ENCODE assay signal across 1 cellular context in the genomic region with DNA sequence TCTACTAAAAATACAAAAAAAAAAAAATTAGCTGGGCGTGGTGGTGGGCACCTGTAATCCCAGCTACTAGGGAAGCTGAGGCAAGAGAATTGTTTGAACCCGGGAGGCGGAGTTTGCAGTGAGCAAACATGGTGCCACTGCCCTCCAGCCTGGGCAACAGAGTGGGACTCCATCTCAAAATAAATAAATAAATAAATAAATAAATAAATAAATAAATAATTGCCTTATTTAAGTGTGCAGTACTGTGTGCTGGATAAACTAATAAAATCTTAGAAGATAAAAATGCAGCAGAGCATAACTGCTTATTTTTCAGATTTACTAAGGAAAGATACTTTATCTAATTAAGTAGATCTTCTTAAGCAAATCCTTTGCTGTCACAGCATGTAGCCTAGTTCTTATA.
TF ChIP-seq lines count a peak whose summit lies in the region.

No MANE protein-coding gene starts in this region.

TF ChIP-seq in HEK293, 187 proteins besides CTCF, POLR2A, EP300 and RAD21 (continued from another document):
- TF ChIP-seq, protein P1, sequence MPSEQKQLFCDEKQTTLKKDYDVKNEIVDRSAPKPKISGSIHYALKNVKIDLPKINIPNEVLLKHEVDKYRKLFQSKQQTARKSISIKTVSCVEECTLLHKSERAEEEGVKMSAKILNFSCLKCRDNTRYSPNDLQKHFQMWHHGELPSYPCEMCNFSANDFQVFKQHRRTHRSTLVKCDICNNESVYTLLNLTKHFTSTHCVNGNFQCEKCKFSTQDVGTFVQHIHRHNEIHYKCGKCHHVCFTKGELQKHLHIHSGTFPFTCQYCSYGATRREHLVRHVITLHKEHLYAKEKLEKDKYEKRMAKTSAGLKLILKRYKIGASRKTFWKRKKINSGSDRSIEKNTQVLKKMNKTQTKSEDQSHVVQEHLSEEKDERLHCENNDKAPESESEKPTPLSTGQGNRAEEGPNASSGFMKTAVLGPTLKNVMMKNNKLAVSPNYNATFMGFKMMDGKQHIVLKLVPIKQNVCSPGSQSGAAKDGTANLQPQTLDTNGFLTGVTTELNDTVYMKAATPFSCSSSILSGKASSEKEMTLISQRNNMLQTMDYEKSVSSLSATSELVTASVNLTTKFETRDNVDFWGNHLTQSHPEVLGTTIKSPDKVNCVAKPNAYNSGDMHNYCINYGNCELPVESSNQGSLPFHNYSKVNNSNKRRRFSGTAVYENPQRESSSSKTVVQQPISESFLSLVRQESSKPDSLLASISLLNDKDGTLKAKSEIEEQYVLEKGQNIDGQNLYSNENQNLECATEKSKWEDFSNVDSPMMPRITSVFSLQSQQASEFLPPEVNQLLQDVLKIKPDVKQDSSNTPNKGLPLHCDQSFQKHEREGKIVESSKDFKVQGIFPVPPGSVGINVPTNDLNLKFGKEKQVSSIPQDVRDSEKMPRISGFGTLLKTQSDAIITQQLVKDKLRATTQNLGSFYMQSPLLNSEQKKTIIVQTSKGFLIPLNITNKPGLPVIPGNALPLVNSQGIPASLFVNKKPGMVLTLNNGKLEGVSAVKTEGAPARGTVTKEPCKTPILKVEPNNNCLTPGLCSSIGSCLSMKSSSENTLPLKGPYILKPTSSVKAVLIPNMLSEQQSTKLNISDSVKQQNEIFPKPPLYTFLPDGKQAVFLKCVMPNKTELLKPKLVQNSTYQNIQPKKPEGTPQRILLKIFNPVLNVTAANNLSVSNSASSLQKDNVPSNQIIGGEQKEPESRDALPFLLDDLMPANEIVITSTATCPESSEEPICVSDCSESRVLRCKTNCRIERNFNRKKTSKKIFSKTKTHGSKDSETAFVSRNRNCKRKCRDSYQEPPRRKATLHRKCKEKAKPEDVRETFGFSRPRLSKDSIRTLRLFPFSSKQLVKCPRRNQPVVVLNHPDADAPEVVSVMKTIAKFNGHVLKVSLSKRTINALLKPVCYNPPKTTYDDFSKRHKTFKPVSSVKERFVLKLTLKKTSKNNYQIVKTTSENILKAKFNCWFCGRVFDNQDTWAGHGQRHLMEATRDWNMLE (tag by site-specific recombination; conservative IDR thresholded peaks at IDR 0.05; ENCODE audit: low read depth), result peak; percentile 83
- TF ChIP-seq ZNF140 (tag by site-specific recombination; IDR thresholded peaks at IDR 0.05) (peak; percentile 69; the same call in 1 of the 2 replicates), ZNF629 (tag by site-specific recombination; IDR thresholded peaks at IDR 0.05) (peak; percentile 36; the same call in 1 of the 2 replicates), ZXDB (tag by site-specific recombination; IDR thresholded peaks at IDR 0.05) (peak; percentile 47; the same call in 1 of the 2 replicates), ZNF202 (tag by site-specific recombination; IDR thresholded peaks at IDR 0.05; ENCODE audit: borderline replicate concordance) (peak; percentile 56; the same call in 1 of the 2 replicates)
